In genomic region chr1:3067671-3068399, GRCh38 we compare ENCODE assay signal across 14 cellular contexts. TPM values are rescaled to one million over a fixed set of nuclear protein-coding genes. Genes with fewer than 3 reads are reported as not detected.
A peak's percentile ranks its signal among the peaks of the same experiment; 100 is the strongest.
DNase-seq lines count a peak whose midpoint lies in the region; ATAC-seq and TF ChIP-seq lines count a peak whose summit lies in the region.
"Had no signal": no experiment of that assay in that cellular context is flagged by ENCODE, and none has a peak within 500 bp of the region (broad histone marks: within the 10 kb centered on the region; RNA-seq: fewer than 3 reads in every experiment).

No MANE protein-coding gene starts in this region.

- H3K79me2 ChIP-seq in parathyroid adenoma, result no peaks in the 10 kb centered on the region

- intact Hi-C loops in left ventricle myocardium superior (cut with micrococcal nuclease), result no loop called here
- intact Hi-C loops in aorta (cut with DNase I), result loop anchor here (2.0 to 5.0 kb wide), 8 partner anchors 56 to 355 kb away; no protein-coding TSS in a partner anchor

- POLR2A ChIA-PET in activated naive CD8-positive, alpha-beta T cell treated with anti-CD3 and anti-CD28 coated beads, Interleukin-2, amount 10 ng/mL, durations not matched to agents 7 days and 5 days (lab: Charles Lee), result no interaction called here

- peaks cover 29% of the 10 kb centered on the region for H3K27me3 Mint-ChIP-seq in activated naive CD8-positive, alpha-beta T cell treated with anti-CD3 and anti-CD28 coated beads, Interleukin-2, amount 10 ng/mL, durations not matched to agents 7 days and 5 days
- H3K27me3 Mint-ChIP-seq in activated naive CD8-positive, alpha-beta T cell treated with anti-CD3 and anti-CD28 coated beads for 36 hours, result peaks cover 45% of the 10 kb centered on the region

- H3K36me3 ChIP-seq in parathyroid adenoma (ENCODE audit: control insufficient read depth, insufficient read depth, low read length), result no peaks in the 10 kb centered on the region
- no peaks in the 10 kb centered on the region for H3K36me3 ChIP-seq in aorta (ENCODE audit: control insufficient read depth in 1 of 2, insufficient read depth in 2 of 2, low read length in 1 of 2)

- peak overlapping the region; percentile 86 for H3K4me2 ChIP-seq in parathyroid adenoma (ENCODE audit: low read length)

- peaks cover 2% of the 10 kb centered on the region for H3K4me1 Mint-ChIP-seq in activated naive CD8-positive, alpha-beta T cell treated with anti-CD3 and anti-CD28 coated beads, Interleukin-2, amount 10 ng/mL, durations not matched to agents 7 days and 5 days
- peaks cover 2% of the 10 kb centered on the region for H3K4me1 Mint-ChIP-seq in activated naive CD8-positive, alpha-beta T cell treated with anti-CD3 and anti-CD28 coated beads for 36 hours

- peak; percentile 31 for DNase-seq in activated naive CD8-positive, alpha-beta T cell treated with anti-CD3 and anti-CD28 coated beads, Interleukin-2, amount 10 ng/mL, durations not matched to agents 7 days and 5 days
- DNase-seq in activated naive CD8-positive, alpha-beta T cell treated with anti-CD3 and anti-CD28 coated beads for 36 hours, result no peak
- DNase-seq in left ventricle myocardium superior (no peak), aorta (peak; percentile 48 to 79), DMS153 (lab: John Stamatoyannopoulos, UW) (no peak), C1 segment of cervical spinal cord (lab: John Stamatoyannopoulos, UW) (no peak), kidney tubule cell (ENCODE audit: low spot score) (no peak)
- DNase-seq: activated naive CD4-positive, alpha-beta T cell treated with anti-CD3 and anti-CD28 coated beads for 36 hours had no signal

- H3K27me3 ChIP-seq in parathyroid adenoma (ENCODE audit: control insufficient read depth, insufficient read depth, low read length) (no peaks in the 10 kb centered on the region), aorta (ENCODE audit: control insufficient read depth in 1 of 2, insufficient read depth in 2 of 2, low read length in 1 of 2) (no peaks in the 10 kb centered on the region)

- no peak for ATAC-seq in activated naive CD8-positive, alpha-beta T cell treated with anti-CD3 and anti-CD28 coated beads, Interleukin-2, amount 10 ng/mL, durations not matched to agents 7 days and 5 days (ENCODE audit: low read depth)
- ATAC-seq in left ventricle myocardium superior (peak; percentile 1), aorta (ENCODE audit: low FRiP score) (no peak)

- H3K4me3 ChIP-seq in parathyroid adenoma (ENCODE audit: low read depth, low read length) (peak overlapping the region; percentile 14), aorta (ENCODE audit: low read length in 2 of 2) (peak overlapping the region; percentile 90 to 94)

- H3K4me3 Mint-ChIP-seq in activated naive CD8-positive, alpha-beta T cell treated with anti-CD3 and anti-CD28 coated beads, Interleukin-2, amount 10 ng/mL, durations not matched to agents 7 days and 5 days, result no peak overlapping the region
- no peak overlapping the region for H3K4me3 Mint-ChIP-seq in activated naive CD8-positive, alpha-beta T cell treated with anti-CD3 and anti-CD28 coated beads for 36 hours

- H3K9ac ChIP-seq in parathyroid adenoma, result no peak overlapping the region

- no peaks in the 10 kb centered on the region for H3K9me3 ChIP-seq in parathyroid adenoma (ENCODE audit: control insufficient read depth, low read length)
- no peaks in the 10 kb centered on the region for H3K9me3 ChIP-seq in aorta (ENCODE audit: control insufficient read depth, low read length)

- no peak overlapping the region for H2AFZ ChIP-seq in parathyroid adenoma

- no peaks in the 10 kb centered on the region for H3K9me3 Mint-ChIP-seq in activated naive CD8-positive, alpha-beta T cell treated with anti-CD3 and anti-CD28 coated beads, Interleukin-2, amount 10 ng/mL, durations not matched to agents 7 days and 5 days
- H3K9me3 Mint-ChIP-seq in activated naive CD8-positive, alpha-beta T cell treated with anti-CD3 and anti-CD28 coated beads for 36 hours, result no peaks in the 10 kb centered on the region
- H3K9me3 Mint-ChIP-seq: activated naive CD4-positive, alpha-beta T cell treated with anti-CD3 and anti-CD28 coated beads for 36 hours had no signal

- WGBS in aorta, 2 donors, result 0 to 2% methylated on average over 64 to 78 of the region's 78 CpGs

- no peak overlapping the region for H3K27ac Mint-ChIP-seq in activated naive CD8-positive, alpha-beta T cell treated with anti-CD3 and anti-CD28 coated beads, Interleukin-2, amount 10 ng/mL, durations not matched to agents 7 days and 5 days
- H3K27ac Mint-ChIP-seq in activated naive CD8-positive, alpha-beta T cell treated with anti-CD3 and anti-CD28 coated beads for 36 hours, result no peak overlapping the region
- H3K27ac Mint-ChIP-seq: activated naive CD4-positive, alpha-beta T cell treated with anti-CD3 and anti-CD28 coated beads for 36 hours had no signal

- H3K4me1 ChIP-seq in parathyroid adenoma (no peaks in the 10 kb centered on the region), aorta (ENCODE audit: control insufficient read depth in 1 of 2, insufficient read depth in 2 of 2, low read length in 2 of 2) (no peaks in the 10 kb centered on the region)

- no peak for TF ChIP-seq CTCF in parathyroid adenoma (IDR thresholded peaks at IDR 0.05)

- no peak overlapping the region for H3K27ac ChIP-seq in parathyroid adenoma
- H3K27ac ChIP-seq in aorta (ENCODE audit: low read depth in 1 of 2, low read length in 2 of 2), result peak overlapping the region; percentile 86 to 98
- H3K27ac ChIP-seq: epithelial cell of prostate had no signal

- no peaks in the 10 kb centered on the region for H3K36me3 Mint-ChIP-seq in activated naive CD8-positive, alpha-beta T cell treated with anti-CD3 and anti-CD28 coated beads, Interleukin-2, amount 10 ng/mL, durations not matched to agents 7 days and 5 days
- no peaks in the 10 kb centered on the region for H3K36me3 Mint-ChIP-seq in activated naive CD8-positive, alpha-beta T cell treated with anti-CD3 and anti-CD28 coated beads for 36 hours

RNA-seq across cellular contexts. Expression of gene PRDM16, which starts 1.2 kb away (rescaled TPM):
- total RNA-seq in activated naive CD8-positive, alpha-beta T cell treated with anti-CD3 and anti-CD28 coated beads, Interleukin-2, amount 10 ng/mL, durations not matched to agents 7 days and 5 days, result not detected
- under 1 TPM; 0.06 to 0.12 TPM for total RNA-seq in activated naive CD8-positive, alpha-beta T cell treated with anti-CD3 and anti-CD28 coated beads for 36 hours
- total RNA-seq in left ventricle myocardium superior (17.7 TPM), aorta (10 to 100 TPM; 61.9 to 80.7 TPM)
- 10 to 100 TPM in 1 of 2 donors, 1 to 10 TPM in 1; 5.0 to 21.1 TPM for polyA plus RNA-seq in aorta
- total RNA-seq: LHCN-M2 had no signal

RNA-seq across cellular contexts. Expression of gene ACTRT2, which starts 46.6 kb away (rescaled TPM):
- not detected for total RNA-seq in activated naive CD8-positive, alpha-beta T cell treated with anti-CD3 and anti-CD28 coated beads, Interleukin-2, amount 10 ng/mL, durations not matched to agents 7 days and 5 days
- total RNA-seq in activated naive CD8-positive, alpha-beta T cell treated with anti-CD3 and anti-CD28 coated beads for 36 hours, result not detected
- not detected for total RNA-seq in left ventricle myocardium superior
- not detected for total RNA-seq in aorta
- polyA plus RNA-seq in aorta, result not detected
- total RNA-seq: activated naive CD4-positive, alpha-beta T cell treated with anti-CD3 and anti-CD28 coated beads for 36 hours; Daoy; kidney epithelial cell; LHCN-M2; SK-MEL-5 had no signal

Comparison
In these comparisons a context has a peak if more than half of its experiments do, and no peak if none do; other contexts are left out.
1. DNase-seq: peak in activated naive CD8-positive, alpha-beta T cell treated with anti-CD3 and anti-CD28 coated beads, Interleukin-2, amount 10 ng/mL, durations not matched to agents 7 days and 5 days (single experiment) and aorta (2 of 2); none in activated naive CD8-positive, alpha-beta T cell treated with anti-CD3 and anti-CD28 coated beads for 36 hours (single experiment), left ventricle myocardium superior (single experiment), DMS153 (single experiment), C1 segment of cervical spinal cord (0 of 14) and kidney tubule cell (single experiment).
2. RNA of gene PRDM16, which starts 1.2 kb away (total RNA-seq): 61.9 to 80.7 TPM in aorta and 17.7 TPM in left ventricle myocardium superior (single experiment); 0.06 to 0.12 TPM in activated naive CD8-positive, alpha-beta T cell treated with anti-CD3 and anti-CD28 coated beads for 36 hours and not detected in activated naive CD8-positive, alpha-beta T cell treated with anti-CD3 and anti-CD28 coated beads, Interleukin-2, amount 10 ng/mL, durations not matched to agents 7 days and 5 days; every median in the first group is over 10 times any median in the second.